17 cellular contexts compared by ENCODE assay signal in genomic region chr1:30250338-30251022, GRCh38.
"Had no signal": no experiment of that assay in that cellular context is flagged by ENCODE, and none has a peak within 500 bp of the region (broad histone marks: within the 10 kb centered on the region; RNA-seq: fewer than 3 reads in every experiment).

No MANE protein-coding gene starts in this region.

- H3K27ac ChIP-seq: adrenal gland, brain microvascular endothelial cell, parathyroid adenoma, right atrium auricular region, skin epidermis, transverse colon had no signal

- H3K4me1 ChIP-seq: adrenal gland, parathyroid adenoma, right atrium auricular region, transverse colon had no signal

- H3K4me3 ChIP-seq: adrenal gland, right atrium auricular region, skin epidermis, transverse colon had no signal

- H3K27me3 ChIP-seq: brain microvascular endothelial cell, right atrium auricular region had no signal

- H3K9ac ChIP-seq: parathyroid adenoma had no signal

- H3K9me3 ChIP-seq: adrenal gland, right atrium auricular region, transverse colon had no signal

- H3K36me3 ChIP-seq: adrenal gland, brain microvascular endothelial cell, right atrium auricular region, transverse colon had no signal

- H2AFZ ChIP-seq: parathyroid adenoma had no signal

- H3K79me2 ChIP-seq: parathyroid adenoma had no signal

- ATAC-seq: stimulated activated naive B cell treated with anti-CD40 and anti-IgM and Interleukin-4, amounts not matched to agents 10 μg/mL and 1 μg/mL and 100 μg/mL, for 72 hours; T-helper 17 cell had no signal

- DNase-seq: activated B cell treated with CpG ODN at 0.5 μM for 24 hours; activated naive CD4-positive, alpha-beta T cell treated with anti-CD3 and anti-CD28 coated beads, Interleukin-2, amount 50 U/mL, for 16 hours; activated T-cell treated with anti-CD3 and anti-CD28 coated beads, Interleukin-2, amount 50 U/mL, for 1 hour; adrenal gland; brain microvascular endothelial cell; cerebellar nuclear complex; dermis blood vessel endothelial cell; endodermal cell; erythroblast; hippocampal formation; kidney glomerular epithelial cell; stimulated activated naive B cell treated with anti-CD40 and anti-IgM and Interleukin-4, amounts not matched to agents 10 μg/mL and 1 μg/mL and 100 μg/mL, for 72 hours; T-helper 17 cell; transverse colon had no signal
